ENCODE assay signal across 14 cellular contexts in genomic region chr7:75829656-75830055, GRCh38. TPM values are rescaled to one million over a fixed set of nuclear protein-coding genes. Genes with fewer than 3 reads are reported as not detected.
DNase-seq lines count a peak whose midpoint lies in the region; ATAC-seq, FAIRE-seq and TF ChIP-seq lines count a peak whose summit lies in the region.
"Not testable (repeated sequence)": the region's sequence is repeated elsewhere in the genome, so short reads cannot be mapped to it uniquely, and the experiment has no call there.
"Had no signal": no experiment of that assay in that cellular context is flagged by ENCODE, and none has a peak within 500 bp of the region (broad histone marks: within the 10 kb centered on the region; RNA-seq: fewer than 3 reads in every experiment).

No MANE protein-coding gene starts in this region.

- 33% methylated on average over 6 of the region's 6 CpGs for WGBS in A549 (ENCODE audit: missing lambda C conversion rate)
- WGBS in IMR-90 (ENCODE audit: extremely low coverage in 2 of 2, insufficient read length in 1 of 2), 2 experiments: no CpG with 5 or more reads among the region's 6 CpGs
- 7% methylated on average over 6 of the region's 6 CpGs for WGBS in GM12878 (ENCODE audit: insufficient coverage, insufficient replicate concordance, low lambda C conversion rate, missing lambda C conversion rate)

- RAD21 ChIA-PET in GM12878 (lab: Charles Lee; ENCODE audit: unreplicated experiment): not testable (repeated sequence)

- H3K79me2 ChIP-seq in GM12878 (ENCODE audit: control insufficient read depth, insufficient read depth, low read length): not testable (repeated sequence)

- not testable (repeated sequence) for H3K9me3 ChIP-seq in A549; IMR-90 (ENCODE audit: control insufficient read depth, insufficient read depth, low read length); SJCRH30 (replicated peaks); GM12878 (replicated peaks; ENCODE audit: control insufficient read depth, insufficient read depth, low read length)

- H2AK9ac ChIP-seq in IMR-90 (replicated peaks; ENCODE audit: low read depth, low read length, poor library complexity): not testable (repeated sequence)

- H3K56ac ChIP-seq in IMR-90 (ENCODE audit: extremely low read depth, insufficient read depth, low read length): not testable (repeated sequence)

- peak overlapping the region; percentile 18 to 70; a peak in 3 of 6 replicates for H3K27ac ChIP-seq in A549
- not testable (repeated sequence) for H3K27ac ChIP-seq in IMR-90 (ENCODE audit: insufficient read depth, low read length); GM12878 (ENCODE audit: control insufficient read depth, insufficient read depth)
- H3K27ac ChIP-seq in SJCRH30: peak overlapping the region; percentile 35; the same call in 1 of the 2 replicates

- not testable (repeated sequence) for H4K91ac ChIP-seq in IMR-90 (ENCODE audit: insufficient read depth, low read depth, low read length)

- H2BK20ac ChIP-seq in IMR-90 (ENCODE audit: low read depth, low read length): not testable (repeated sequence)

- not testable (repeated sequence) for H3K4ac ChIP-seq in IMR-90 (ENCODE audit: low read depth, low read length)

- H3K23ac ChIP-seq in IMR-90 (ENCODE audit: low read depth, low read length): not testable (repeated sequence)

- not testable (repeated sequence) for H4K20me1 ChIP-seq in IMR-90 (ENCODE audit: insufficient read depth, low read length); GM12878 (ENCODE audit: control insufficient read depth, insufficient read depth)

- ATAC-seq in A549 (peak; percentile 64 to 71), GM12878 (peak; percentile 53)
- not testable (repeated sequence) for ATAC-seq in IMR-90 (ENCODE audit: low read depth)

- H3K4me1 ChIP-seq in A549; IMR-90 (ENCODE audit: control insufficient read depth, insufficient read depth, low read length); SJCRH30; GM12878 (ENCODE audit: control insufficient read depth, insufficient read depth, low read length): not testable (repeated sequence)

- intact Hi-C loops in IMR-90 (cut with micrococcal nuclease); GM12878 (cut with micrococcal nuclease; ENCODE audit: unreplicated experiment): not testable (repeated sequence)

- not testable (repeated sequence) for H2AFZ ChIP-seq in IMR-90 (replicated peaks; ENCODE audit: low read length, poor library complexity); GM12878 (ENCODE audit: control insufficient read depth, low read depth, low read length)

- in situ Hi-C loops in IMR-90 (cut with MboI; ENCODE audit: low sequenced_read_pairs); GM12878 (cut with MboI): not testable (repeated sequence)

- not testable (repeated sequence) for FAIRE-seq in A549 (lab: Jason Lieb, UNC); GM12878 (lab: Jason Lieb, UNC)

- BruUV-seq in IMR-90 (replicated peaks; lab: Mats Ljungman, UMichigan); GM12878 (replicated peaks; lab: Mats Ljungman, UMichigan): not testable (repeated sequence)

- TF ChIP-seq RAD21 in A549 (conservative IDR thresholded peaks at IDR 0.05 in 1 of 2, IDR thresholded peaks at IDR 0.05 in 1 of 2); IMR-90 (IDR thresholded peaks at IDR 0.05; ENCODE audit: low read length); GM12878 (IDR thresholded peaks at IDR 0.05; ENCODE audit: insufficient read depth, low read depth, low read length): not testable (repeated sequence)

- peak in 1 of 2 experiments; percentile 74 for DNase-seq in A549 (ENCODE audit: low read depth in 1 of 2, low spot score in 1 of 2)
- peak; percentile 65 for DNase-seq in GM03348 (ENCODE audit: low spot score)
- DNase-seq in IMR-90: peak; percentile 36
- peak; percentile 9 for DNase-seq in NCI-H226
- peak; percentile 89 to 93 for DNase-seq in SJCRH30
- not testable (repeated sequence) for DNase-seq in GM12878 (ENCODE audit: low read depth, low spot score)
- peak; percentile 81 for DNase-seq in fibroblast of pulmonary artery (ENCODE audit: low read depth)
- peak; percentile 40 for DNase-seq in myocyte (ENCODE audit: low read depth)

- CTCF ChIA-PET in A549 (lab: Yijun Ruan, JAX); IMR-90 (lab: Yijun Ruan, JAX); GM12878 (lab: Yijun Ruan, JAX): not testable (repeated sequence)

- not testable (repeated sequence) for H2BK5ac ChIP-seq in IMR-90 (ENCODE audit: low read depth, low read length, poor library complexity, severe bottlenecking)

- SMC1A ChIA-PET in GM12878 (lab: Charles Lee; ENCODE audit: uncharacterized antibody, unreplicated experiment): not testable (repeated sequence)

- not testable (repeated sequence) for H3K9me1 ChIP-seq in IMR-90 (ENCODE audit: insufficient read depth, low read length)

- H3K4me2 ChIP-seq in A549: peak overlapping the region; percentile 31; the same call in 1 of the 3 replicates
- H3K4me2 ChIP-seq in IMR-90 (ENCODE audit: low read depth, low read length); GM12878 (ENCODE audit: control insufficient read depth, insufficient read depth): not testable (repeated sequence)

- TF ChIP-seq POLR2A in A549 (IDR thresholded peaks at IDR 0.05; ENCODE audit: low read length); IMR-90 (IDR thresholded peaks at IDR 0.05; ENCODE audit: low read depth, low read length); GM12878 (IDR thresholded peaks at IDR 0.05; ENCODE audit: low read depth, low read length): not testable (repeated sequence)

- dilution Hi-C loops in IMR-90 (cut with HindIII; ENCODE audit: low sequenced_read_pairs, unreplicated experiment): not testable (repeated sequence)

- POLR2A ChIA-PET in A549 (lab: Yijun Ruan, JAX); IMR-90 (lab: Charles Lee; ENCODE audit: unreplicated experiment); GM12878 (lab: Charles Lee): not testable (repeated sequence)

- not testable (repeated sequence) for H4K8ac ChIP-seq in IMR-90 (ENCODE audit: low read depth in 2 of 2, low read length in 2 of 2)

- not testable (repeated sequence) for H3K18ac ChIP-seq in IMR-90 (ENCODE audit: low read depth, low read length)

- not testable (repeated sequence) for H3K36me3 ChIP-seq in IMR-90 (ENCODE audit: control insufficient read depth, insufficient read depth, low read length); SJCRH30; GM12878 (ENCODE audit: control insufficient read depth in 2 of 2, insufficient read depth in 2 of 2, low read length in 1 of 2)

- H3K4me3 ChIP-seq in A549; IMR-90 (ENCODE audit: insufficient read depth, low read depth, low read length); SJCRH30; GM12878; fibroblast of pulmonary artery (replicated peaks; ENCODE audit: low read depth, low read length): not testable (repeated sequence)

- TF ChIP-seq EP300 in A549 (IDR thresholded peaks at IDR 0.05); GM12878 (IDR thresholded peaks at IDR 0.05; ENCODE audit: borderline replicate concordance in 1 of 2, control insufficient read depth in 1 of 2, low read depth in 2 of 2, low read length in 2 of 2): not testable (repeated sequence)

- TF ChIP-seq CTCF in A549 (IDR thresholded peaks at IDR 0.05); IMR-90 (conservative IDR thresholded peaks at IDR 0.05; ENCODE audit: low read depth, low read length); GM12878 (IDR thresholded peaks at IDR 0.05 in 2 of 3, conservative IDR thresholded peaks at IDR 0.05 in 1 of 3; ENCODE audit: control insufficient read depth in 2 of 3, extremely low read depth in 1 of 3, insufficient read depth in 1 of 3, low read depth in 3 of 3, low read length in 3 of 3); fibroblast of pulmonary artery (IDR thresholded peaks at IDR 0.05; ENCODE audit: low read length, missing control alignments): not testable (repeated sequence)

- H3K79me1 ChIP-seq in IMR-90 (ENCODE audit: low read depth in 1 of 2, low read length in 2 of 2): not testable (repeated sequence)

- H3K27me3 ChIP-seq in IMR-90 (ENCODE audit: control insufficient read depth, insufficient read depth, low read length): peaks cover 13% of the 10 kb centered on the region
- not testable (repeated sequence) for H3K27me3 ChIP-seq in SJCRH30; GM12878 (replicated peaks in 1 of 2; ENCODE audit: control insufficient read depth in 2 of 2, insufficient read depth in 2 of 2, low read length in 1 of 2)

- H4K5ac ChIP-seq in IMR-90 (ENCODE audit: low read depth, low read length): not testable (repeated sequence)

- not testable (repeated sequence) for H2BK120ac ChIP-seq in IMR-90 (ENCODE audit: low read depth, low read length)

- H2BK15ac ChIP-seq in IMR-90 (ENCODE audit: low read depth, low read length): not testable (repeated sequence)

- H2AK5ac ChIP-seq in IMR-90 (ENCODE audit: low read depth, low read length): not testable (repeated sequence)

- not testable (repeated sequence) for H3K14ac ChIP-seq in IMR-90 (replicated peaks; ENCODE audit: low read depth, low read length)

- H3K9ac ChIP-seq in IMR-90 (ENCODE audit: low read depth, low read length); GM12878 (ENCODE audit: control insufficient read depth, insufficient read depth, low read length): not testable (repeated sequence)

RNA-seq across cellular contexts. Expression of gene CCL24, which starts 16.1 kb away (rescaled TPM):
- polyA plus RNA-seq in A549 (2011; rRNA removed) (0.14 and 0.32 TPM in 2 replicates), A549 (2017; fragmentation: RNase III; extraction: RNeasy Plus Mini Kit Qiagen cat#74134 plus additional on column Dnase treatment) (not detected in 3 replicates), IMR-90 (2012; rRNA removed) (not detected in 2 replicates), GM12878 (2011; rRNA removed) (not detected in 2 replicates), GM12878 (2014; fragmentation: Illumina TruSeq; extraction: Trizol) (not detected in 2 replicates), GM12878 (2014; fragmentation: Nextera tagmentation; extraction: Ambion mirVana) (not detected), GM12878 (2014; rRNA removed) (0.28 TPM in 1 of 2 replicates, not detected in the other), GM12878 (2016; fragmentation: Nextera tagmentation; extraction: Ambion mirVana) (not detected)
- polyA plus RNA-seq in A549 (2012; cell fraction: cytosol; rRNA removed): not detected in 2 replicates
- 0.23 TPM in 1 of 2 replicates, not detected in the other for polyA plus RNA-seq in A549 (2012; cell fraction: nucleus; rRNA removed)
- 0.88 TPM in 1 of 2 replicates, not detected in the other for polyA minus RNA-seq in A549 (2011; rRNA and poly(A)+ RNA removed)
- total RNA-seq in IMR-90 (2012; rRNA removed) (not detected in 2 replicates), GM12878 (2014; rRNA removed) (not detected in 2 replicates), GM12878 (2014; rRNA removed; fragmentation: Illumina TruSeq; extraction: Trizol) (not detected in 2 replicates), GM12878 (2021) (not detected in 2 replicates), myocyte (0.72 TPM in 1 of 2 replicates, not detected in the other)
- not detected in 2 replicates for polyA plus RNA-seq in IMR-90 (2012; cell fraction: cytosol; rRNA removed)
- polyA plus RNA-seq in IMR-90 (2012; cell fraction: nucleus; rRNA removed; ENCODE audit: low replicate concordance): 0.17 and 0.21 TPM in 2 replicates
- total RNA-seq in SJCRH30 (2014; rRNA removed; shearing (Covaris generic)): 0.35 TPM in 1 of 2 replicates, not detected in the other
- total RNA-seq in GM12878 (2013; cell fraction: nucleolus; rRNA removed): not detected in 2 replicates
- polyA plus RNA-seq in GM12878 (2011; ENCODE audit: low read depth): not detected
- polyA plus RNA-seq in GM12878 (2011; cell fraction: cytosol; rRNA removed): not detected in 2 replicates
- polyA plus RNA-seq in GM12878 (2011; cell fraction: nucleus; rRNA removed): not detected in 2 replicates
- not detected in 2 replicates for polyA plus RNA-seq in GM12878 (2012)
- not detected in 2 replicates for polyA minus RNA-seq in GM12878 (2011; rRNA and poly(A)+ RNA removed)
- polyA minus RNA-seq in GM12878 (2011; cell fraction: cytosol; rRNA and poly(A)+ RNA removed): not detected in 2 replicates
- polyA minus RNA-seq in GM12878 (2011; cell fraction: nucleus; rRNA and poly(A)+ RNA removed): not detected in 2 replicates
- not detected for polyA plus RNA-seq in myocyte (2012)
- total RNA-seq: activated CD8-positive, alpha-beta memory T cell treated with anti-CD3 and anti-CD28 coated beads for 36 hours; ascending aorta; OCI-LY7; pulmonary artery endothelial cell had no signal
- polyA plus RNA-seq: CD14-positive monocyte, SK-N-SH had no signal

RNA-seq across cellular contexts. Expression of gene RHBDD2, which starts 49.2 kb away (rescaled TPM):
- polyA plus RNA-seq in A549 (2011; rRNA removed): 61.3 and 65.2 TPM in 2 replicates
- 68.6 and 92.9 TPM in 2 replicates for polyA plus RNA-seq in A549 (2012; cell fraction: cytosol; rRNA removed)
- 111 and 114 TPM in 2 replicates for polyA plus RNA-seq in A549 (2012; cell fraction: nucleus; rRNA removed)
- 50.3 to 62.0 TPM (median 59.8 TPM) in 3 replicates for polyA plus RNA-seq in A549 (2017; fragmentation: RNase III; extraction: RNeasy Plus Mini Kit Qiagen cat#74134 plus additional on column Dnase treatment)
- polyA minus RNA-seq in A549 (2011; rRNA and poly(A)+ RNA removed): 70.3 and 85.9 TPM in 2 replicates
- total RNA-seq in IMR-90 (2012; rRNA removed): 9.7 and 10.8 TPM in 2 replicates
- polyA plus RNA-seq in IMR-90 (2012; rRNA removed): 42.4 and 47.5 TPM in 2 replicates
- polyA plus RNA-seq in IMR-90 (2012; cell fraction: cytosol; rRNA removed): 41.1 and 59.7 TPM in 2 replicates
- 54.6 and 103 TPM in 2 replicates for polyA plus RNA-seq in IMR-90 (2012; cell fraction: nucleus; rRNA removed; ENCODE audit: low replicate concordance)
- 49.3 and 50.6 TPM in 2 replicates for total RNA-seq in SJCRH30 (2014; rRNA removed; shearing (Covaris generic))
- 14.0 and 17.1 TPM in 2 replicates for total RNA-seq in GM12878 (2013; cell fraction: nucleolus; rRNA removed)
- 23.6 and 23.8 TPM in 2 replicates for total RNA-seq in GM12878 (2014; rRNA removed)
- total RNA-seq in GM12878 (2014; rRNA removed; fragmentation: Illumina TruSeq; extraction: Trizol): 6.7 and 8.8 TPM in 2 replicates
- total RNA-seq in GM12878 (2021): 22.6 and 25.7 TPM in 2 replicates
- 16.1 TPM for polyA plus RNA-seq in GM12878 (2011; ENCODE audit: low read depth)
- 4.9 and 14.5 TPM in 2 replicates for polyA plus RNA-seq in GM12878 (2011; rRNA removed)
- polyA plus RNA-seq in GM12878 (2011; cell fraction: cytosol; rRNA removed): 25.6 and 27.5 TPM in 2 replicates
- polyA plus RNA-seq in GM12878 (2011; cell fraction: nucleus; rRNA removed): 16.8 and 20.7 TPM in 2 replicates
- 19.6 and 27.6 TPM in 2 replicates for polyA plus RNA-seq in GM12878 (2012)
- polyA plus RNA-seq in GM12878 (2014; fragmentation: Illumina TruSeq; extraction: Trizol): 7.0 and 13.1 TPM in 2 replicates
- 1 to 10 TPM; 3.9 to 7.4 TPM for polyA plus RNA-seq in GM12878 (2014; fragmentation: Nextera tagmentation; extraction: Ambion mirVana)
- polyA plus RNA-seq in GM12878 (2014; rRNA removed): 19.3 and 21.1 TPM in 2 replicates
- polyA plus RNA-seq in GM12878 (2016; fragmentation: Nextera tagmentation; extraction: Ambion mirVana): 10 to 100 TPM; 31.5 to 39.8 TPM
- 17.5 and 19.5 TPM in 2 replicates for polyA minus RNA-seq in GM12878 (2011; rRNA and poly(A)+ RNA removed)
- 11.1 and 14.7 TPM in 2 replicates for polyA minus RNA-seq in GM12878 (2011; cell fraction: cytosol; rRNA and poly(A)+ RNA removed)
- polyA minus RNA-seq in GM12878 (2011; cell fraction: nucleus; rRNA and poly(A)+ RNA removed): 7.1 and 14.1 TPM in 2 replicates
- total RNA-seq in myocyte: 83.4 and 107 TPM in 2 replicates
- polyA plus RNA-seq in myocyte (2012): 113 TPM

RNA-seq across cellular contexts. Expression of gene CCL26, which starts 57.6 kb away (rescaled TPM):
- polyA plus RNA-seq in A549 (2011; rRNA removed) (2.5 and 2.7 TPM in 2 replicates), A549 (2017; fragmentation: RNase III; extraction: RNeasy Plus Mini Kit Qiagen cat#74134 plus additional on column Dnase treatment) (11.6 to 16.3 TPM (median 13.6 TPM) in 3 replicates), IMR-90 (2012; rRNA removed) (not detected in 2 replicates), GM12878 (2011; rRNA removed) (not detected in 2 replicates), GM12878 (2014; fragmentation: Illumina TruSeq; extraction: Trizol) (not detected in 2 replicates), GM12878 (2014; fragmentation: Nextera tagmentation; extraction: Ambion mirVana) (not detected), GM12878 (2014; rRNA removed) (not detected in 2 replicates), GM12878 (2016; fragmentation: Nextera tagmentation; extraction: Ambion mirVana) (not detected)
- 3.9 and 4.1 TPM in 2 replicates for polyA plus RNA-seq in A549 (2012; cell fraction: cytosol; rRNA removed)
- 2.0 and 2.4 TPM in 2 replicates for polyA plus RNA-seq in A549 (2012; cell fraction: nucleus; rRNA removed)
- polyA minus RNA-seq in A549 (2011; rRNA and poly(A)+ RNA removed): 1.7 and 2.4 TPM in 2 replicates
- total RNA-seq in IMR-90 (2012; rRNA removed) (not detected in 2 replicates), GM12878 (2014; rRNA removed) (not detected in 2 replicates), GM12878 (2014; rRNA removed; fragmentation: Illumina TruSeq; extraction: Trizol) (not detected in 2 replicates), GM12878 (2021) (not detected in 2 replicates), myocyte (not detected in 2 replicates)
- 0.28 TPM in 1 of 2 replicates, not detected in the other for polyA plus RNA-seq in IMR-90 (2012; cell fraction: cytosol; rRNA removed)
- 0.34 TPM in 1 of 2 replicates, not detected in the other for polyA plus RNA-seq in IMR-90 (2012; cell fraction: nucleus; rRNA removed; ENCODE audit: low replicate concordance)
- total RNA-seq in SJCRH30 (2014; rRNA removed; shearing (Covaris generic)): not detected in 2 replicates
- total RNA-seq in GM12878 (2013; cell fraction: nucleolus; rRNA removed): not detected in 2 replicates
- polyA plus RNA-seq in GM12878 (2011; ENCODE audit: low read depth): not detected
- not detected in 2 replicates for polyA plus RNA-seq in GM12878 (2011; cell fraction: cytosol; rRNA removed)
- polyA plus RNA-seq in GM12878 (2011; cell fraction: nucleus; rRNA removed): not detected in 2 replicates
- not detected in 2 replicates for polyA plus RNA-seq in GM12878 (2012)
- polyA minus RNA-seq in GM12878 (2011; rRNA and poly(A)+ RNA removed): not detected in 2 replicates
- not detected in 2 replicates for polyA minus RNA-seq in GM12878 (2011; cell fraction: cytosol; rRNA and poly(A)+ RNA removed)
- not detected in 2 replicates for polyA minus RNA-seq in GM12878 (2011; cell fraction: nucleus; rRNA and poly(A)+ RNA removed)
- 0.98 TPM for polyA plus RNA-seq in myocyte (2012)
- total RNA-seq: activated CD8-positive, alpha-beta memory T cell treated with anti-CD3 and anti-CD28 coated beads for 36 hours; ascending aorta; OCI-LY7; pulmonary artery endothelial cell had no signal
- polyA plus RNA-seq: CD14-positive monocyte, SK-N-SH had no signal
